Comparison of ENCODE assay signal across 24 cellular contexts in the genomic region with DNA sequence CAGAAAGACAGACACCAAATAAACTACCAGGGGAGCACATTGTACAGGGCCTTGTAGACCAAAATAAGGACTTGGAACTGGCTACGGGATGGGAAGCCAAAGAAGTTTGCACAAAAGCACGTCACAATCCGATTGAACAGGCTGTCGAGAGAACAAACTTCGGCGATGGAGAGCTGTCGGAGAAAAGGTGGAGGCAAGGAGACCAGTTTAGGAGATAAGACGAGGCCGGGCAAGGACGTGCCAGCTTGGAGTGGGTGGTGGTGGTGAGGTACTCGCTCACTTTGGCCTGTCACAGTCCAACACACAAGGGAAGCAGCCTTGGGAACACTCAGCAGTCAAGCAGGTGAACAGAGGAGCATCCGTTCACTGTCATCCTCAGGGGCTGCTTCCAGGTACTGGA. TPM values are rescaled to one million over a fixed set of nuclear protein-coding genes. Genes with fewer than 3 reads are reported as not detected.
"Had no signal": no experiment of that assay in that cellular context is flagged by ENCODE, and none has a peak within 500 bp of the region (broad histone marks: within the 10 kb centered on the region; RNA-seq: fewer than 3 reads in every experiment).

No MANE protein-coding gene starts in this region.

- H3K9me3 Mint-ChIP-seq: central memory CD8-positive, alpha-beta T cell; dendritic cell treated with granulocyte-macrophage colony-stimulating factor and Interleukin-4, amounts not matched to agents 40 ng/mL and 50 ng/mL, for 4 days; naive thymus-derived CD8-positive, alpha-beta T cell had no signal

- DNase-seq: colonic mucosa; effector CD8-positive, alpha-beta T cell; endodermal cell; foreskin fibroblast; gastrocnemius medialis; head of caudate nucleus; left ventricle myocardium superior; lower lobe of right lung; naive thymus-derived CD8-positive, alpha-beta T cell; psoas muscle; right cardiac atrium; sigmoid colon; stimulated activated CD4-positive, alpha-beta T cell treated with anti-CD3 and anti-CD28 coated beads, Interleukin-2, amount 100 ng/mL, for 24 hours; stimulated activated CD4-positive, alpha-beta T cell treated with anti-CD3 and anti-CD28 coated beads, Interleukin-4, amount 100 ng/mL, for 24 hours; stimulated activated naive CD8-positive, alpha-beta T cell treated with anti-CD3 and anti-CD28 coated beads, Interleukin-15, Interleukin-2, amounts not matched to agents 100 U/mL and 50 U/mL, for 24 hours; transverse colon had no signal

- H3K27me3 Mint-ChIP-seq: dendritic cell treated with granulocyte-macrophage colony-stimulating factor and Interleukin-4, amounts not matched to agents 40 ng/mL and 50 ng/mL, for 4 days had no signal

- H3K4me3 Mint-ChIP-seq: central memory CD8-positive, alpha-beta T cell; dendritic cell treated with granulocyte-macrophage colony-stimulating factor and Interleukin-4, amounts not matched to agents 40 ng/mL and 50 ng/mL, for 4 days; endodermal cell; naive thymus-derived CD8-positive, alpha-beta T cell; stimulated activated memory B cell treated with anti-CD40 and anti-IgM and Interleukin-4, amounts not matched to agents 10 μg/mL and 1 μg/mL and 100 μg/mL, for 72 hours had no signal

- ATAC-seq: gastrocnemius medialis; left ventricle myocardium superior; lower lobe of right lung; naive thymus-derived CD8-positive, alpha-beta T cell; psoas muscle; right cardiac atrium; stimulated activated memory B cell treated with anti-CD40 and anti-IgM and Interleukin-4, amounts not matched to agents 10 μg/mL and 1 μg/mL and 100 μg/mL, for 72 hours; stimulated activated naive CD8-positive, alpha-beta T cell treated with anti-CD3 and anti-CD28 coated beads, Interleukin-15, Interleukin-2, amounts not matched to agents 100 U/mL and 50 U/mL, for 24 hours had no signal

- H3K4me1 Mint-ChIP-seq: central memory CD8-positive, alpha-beta T cell; endodermal cell; naive thymus-derived CD8-positive, alpha-beta T cell; stimulated activated memory B cell treated with anti-CD40 and anti-IgM and Interleukin-4, amounts not matched to agents 10 μg/mL and 1 μg/mL and 100 μg/mL, for 72 hours had no signal

- H3K36me3 Mint-ChIP-seq: naive thymus-derived CD8-positive, alpha-beta T cell; stimulated activated memory B cell treated with anti-CD40 and anti-IgM and Interleukin-4, amounts not matched to agents 10 μg/mL and 1 μg/mL and 100 μg/mL, for 72 hours had no signal

- H3K27ac Mint-ChIP-seq: dendritic cell treated with granulocyte-macrophage colony-stimulating factor and Interleukin-4, amounts not matched to agents 40 ng/mL and 50 ng/mL, for 4 days; endodermal cell; stimulated activated memory B cell treated with anti-CD40 and anti-IgM and Interleukin-4, amounts not matched to agents 10 μg/mL and 1 μg/mL and 100 μg/mL, for 72 hours had no signal

RNA-seq across cellular contexts. Expression of a gene that starts 19.0 kb away (rescaled TPM):
- total RNA-seq: chondrocyte; colonic mucosa; endodermal cell; glomerular endothelial cell; left ventricle myocardium superior; lower lobe of right lung; mesenteric fat pad; naive thymus-derived CD8-positive, alpha-beta T cell; omental fat pad; renal cortical epithelial cell; right cardiac atrium; sigmoid colon; transverse colon had no signal
